In genomic region chr1:201528631-201529260, GRCh38 we compare ENCODE assay signal across 23 cellular contexts. TPM values are rescaled to one million over a fixed set of nuclear protein-coding genes. Genes with fewer than 3 reads are reported as not detected.
DNase-seq lines count a peak whose midpoint lies in the region; ATAC-seq and TF ChIP-seq lines count a peak whose summit lies in the region.
"Had no signal": no experiment of that assay in that cellular context is flagged by ENCODE, and none has a peak within 500 bp of the region (broad histone marks: within the 10 kb centered on the region; RNA-seq: fewer than 3 reads in every experiment).

No MANE protein-coding gene starts in this region.

- H3K4me1 ChIP-seq in RWPE2 (ENCODE audit: insufficient read depth, poor library complexity, severe bottlenecking): no peaks in the 10 kb centered on the region
- no peaks in the 10 kb centered on the region for H3K4me1 ChIP-seq in CD8-positive, alpha-beta memory T cell (ENCODE audit: insufficient read depth, low read length)
- no peaks in the 10 kb centered on the region for H3K4me1 ChIP-seq in endodermal cell (ENCODE audit: control insufficient read depth, insufficient read depth, low read length)

- POLR2A ChIA-PET in CD8-positive, alpha-beta memory T cell (lab: Charles Lee): no interaction called here

- no peak overlapping the region for H3K4me3 ChIP-seq in RWPE2 (ENCODE audit: severe bottlenecking)
- H3K4me3 ChIP-seq in epithelial cell of esophagus (ENCODE audit: low read length): no peak overlapping the region
- H3K4me3 ChIP-seq in CD8-positive, alpha-beta memory T cell (ENCODE audit: low read length): no peak overlapping the region
- no peak overlapping the region for H3K4me3 ChIP-seq in endodermal cell (ENCODE audit: low read length)
- H3K4me3 ChIP-seq: adrenal gland, gastroesophageal sphincter, left lung, tibial artery had no signal

- H3K27ac ChIP-seq in RWPE2 (ENCODE audit: poor library complexity, severe bottlenecking) (no peak overlapping the region), endodermal cell (ENCODE audit: low read depth, low read length) (no peak overlapping the region)
- H3K27ac ChIP-seq in CD8-positive, alpha-beta memory T cell (ENCODE audit: low read depth, low read length): no peak overlapping the region
- H3K27ac ChIP-seq: adrenal gland, gastroesophageal sphincter, KMS-11, left lung, tibial artery, VCaP had no signal

- peaks cover 12% of the 10 kb centered on the region for H3K9me3 Mint-ChIP-seq in mesothelial cell of epicardium
- no peaks in the 10 kb centered on the region for H3K9me3 Mint-ChIP-seq in activated CD4-positive, alpha-beta T cell treated with anti-CD3 and anti-CD28 coated beads, Interleukin-2, amount 10 ng/mL, durations not matched to agents 24 days and 14 days
- H3K9me3 Mint-ChIP-seq in CD8-positive, alpha-beta memory T cell: peaks cover 0 to 2% (median 0%) of the 10 kb centered on the region in 5 donors
- H3K9me3 Mint-ChIP-seq in endodermal cell: peaks cover 8% of the 10 kb centered on the region
- H3K9me3 Mint-ChIP-seq: central memory CD8-positive, alpha-beta T cell had no signal

- H3K4me1 Mint-ChIP-seq in mesothelial cell of epicardium: peaks cover 13% of the 10 kb centered on the region
- peaks cover 8% of the 10 kb centered on the region for H3K4me1 Mint-ChIP-seq in activated CD4-positive, alpha-beta T cell treated with anti-CD3 and anti-CD28 coated beads, Interleukin-2, amount 10 ng/mL, durations not matched to agents 24 days and 14 days
- no peaks in the 10 kb centered on the region for H3K4me1 Mint-ChIP-seq in CD8-positive, alpha-beta memory T cell
- H3K4me1 Mint-ChIP-seq in endodermal cell: peaks cover under 1% of the 10 kb centered on the region
- H3K4me1 Mint-ChIP-seq: central memory CD8-positive, alpha-beta T cell had no signal

- no peak overlapping the region for H3K9ac ChIP-seq in endodermal cell (ENCODE audit: extremely low read depth, low read length, poor library complexity, severe bottlenecking)
- H3K9ac ChIP-seq: KMS-11 had no signal

- H3K36me3 ChIP-seq in RWPE2 (ENCODE audit: low read depth) (no peaks in the 10 kb centered on the region), endodermal cell (ENCODE audit: control insufficient read depth, insufficient read depth, low read length) (no peaks in the 10 kb centered on the region)
- H3K36me3 ChIP-seq in CD8-positive, alpha-beta memory T cell (ENCODE audit: insufficient read depth, low read length): no peaks in the 10 kb centered on the region
- H3K36me3 ChIP-seq: adrenal gland, gastroesophageal sphincter, left lung, tibial artery had no signal

- H3K27me3 Mint-ChIP-seq in mesothelial cell of epicardium (ENCODE audit: low read depth) (no peaks in the 10 kb centered on the region), endodermal cell (ENCODE audit: insufficient read depth) (peaks cover 3% of the 10 kb centered on the region)
- H3K27me3 Mint-ChIP-seq in activated CD4-positive, alpha-beta T cell treated with anti-CD3 and anti-CD28 coated beads, Interleukin-2, amount 10 ng/mL, durations not matched to agents 24 days and 14 days: no peaks in the 10 kb centered on the region
- H3K27me3 Mint-ChIP-seq in CD8-positive, alpha-beta memory T cell: peaks cover 2 to 7% of the 10 kb centered on the region in 2 donors

- DNase-seq in ELR (ENCODE audit: low read depth): peak; percentile 35
- no peak for DNase-seq in RWPE2 (ENCODE audit: low spot score)
- peak; percentile 51 for DNase-seq in epithelial cell of esophagus (ENCODE audit: low read depth)
- no peak for DNase-seq in mesothelial cell of epicardium (ENCODE audit: low spot score in 2 of 2, unreplicated experiment in 2 of 2)
- no peak for DNase-seq in activated CD4-positive, alpha-beta T cell treated with anti-CD3 and anti-CD28 coated beads, Interleukin-2, amount 10 ng/mL, durations not matched to agents 24 days and 14 days
- no peak for DNase-seq in CD8-positive, alpha-beta memory T cell
- no peak for DNase-seq in endodermal cell
- DNase-seq: activated CD4-positive, alpha-beta T cell treated with anti-CD3 and anti-CD28 coated beads, Interleukin-2, amount 50 U/mL, for 4 hours; activated gamma-delta T cell; left lung; NCI-H1417; NCI-H748 treated with DMSO at 0.1 percent for 48 hours; SHP77; stimulated activated naive CD4-positive, alpha-beta T cell treated with Interleukin-2 at 50 U/mL for 16 hours; T-helper 17 cell; tibial artery had no signal

- CTCF ChIA-PET in CD8-positive, alpha-beta memory T cell (lab: Charles Lee): no interaction called here

- H3K4me3 Mint-ChIP-seq in mesothelial cell of epicardium (no peak overlapping the region), endodermal cell (no peak overlapping the region)
- no peak overlapping the region for H3K4me3 Mint-ChIP-seq in activated CD4-positive, alpha-beta T cell treated with anti-CD3 and anti-CD28 coated beads, Interleukin-2, amount 10 ng/mL, durations not matched to agents 24 days and 14 days
- H3K4me3 Mint-ChIP-seq in CD8-positive, alpha-beta memory T cell: no peak overlapping the region
- H3K4me3 Mint-ChIP-seq: central memory CD8-positive, alpha-beta T cell; T-helper 17 cell had no signal

- H3K9me3 ChIP-seq in RWPE2 (ENCODE audit: severe bottlenecking): peaks cover 8% of the 10 kb centered on the region
- H3K9me3 ChIP-seq in CD8-positive, alpha-beta memory T cell (ENCODE audit: low read length): no peaks in the 10 kb centered on the region
- H3K9me3 ChIP-seq in endodermal cell (ENCODE audit: control insufficient read depth, low read length): peaks cover 4% of the 10 kb centered on the region
- H3K9me3 ChIP-seq: adrenal gland, gastroesophageal sphincter, left lung, tibial artery had no signal

- ATAC-seq in RWPE2 (ENCODE audit: low read depth): 0 out of 3 replicates have a peak, but pooled peaks have one; percentile 36
- ATAC-seq in GM21528 (IDR thresholded peaks at IDR 0.05; ENCODE audit: low FRiP score, unreplicated experiment): no peak
- ATAC-seq: gastroesophageal sphincter, left lung, right cardiac atrium, T-helper 17 cell had no signal

- H3K27ac Mint-ChIP-seq in mesothelial cell of epicardium (peak overlapping the region; percentile 9), endodermal cell (no peak overlapping the region)
- no peak overlapping the region for H3K27ac Mint-ChIP-seq in activated CD4-positive, alpha-beta T cell treated with anti-CD3 and anti-CD28 coated beads, Interleukin-2, amount 10 ng/mL, durations not matched to agents 24 days and 14 days
- no peak overlapping the region for H3K27ac Mint-ChIP-seq in CD8-positive, alpha-beta memory T cell
- H3K27ac Mint-ChIP-seq: T-helper 17 cell had no signal

- TF ChIP-seq CTCF in RWPE2 (IDR thresholded peaks at IDR 0.05; ENCODE audit: poor library complexity, severe bottlenecking) (no peak), epithelial cell of esophagus (IDR thresholded peaks at IDR 0.05; ENCODE audit: insufficient read depth, low read depth, low read length, missing control alignments) (no peak), mesothelial cell of epicardium (IDR thresholded peaks at IDR 0.05; ENCODE audit: unreplicated experiment) (no peak), endodermal cell (conservative IDR thresholded peaks at IDR 0.05) (no peak)

- H3K36me3 Mint-ChIP-seq in mesothelial cell of epicardium (peaks cover 8% of the 10 kb centered on the region), endodermal cell (ENCODE audit: low read depth) (no peaks in the 10 kb centered on the region)
- peaks cover 8% of the 10 kb centered on the region for H3K36me3 Mint-ChIP-seq in activated CD4-positive, alpha-beta T cell treated with anti-CD3 and anti-CD28 coated beads, Interleukin-2, amount 10 ng/mL, durations not matched to agents 24 days and 14 days (ENCODE audit: low read depth)
- peaks cover 11 to 36% (median 29%) of the 10 kb centered on the region in 3 donors for H3K36me3 Mint-ChIP-seq in CD8-positive, alpha-beta memory T cell

- H3K27me3 ChIP-seq in RWPE2 (ENCODE audit: insufficient read depth, poor library complexity, severe bottlenecking): no peaks in the 10 kb centered on the region
- no peaks in the 10 kb centered on the region for H3K27me3 ChIP-seq in CD8-positive, alpha-beta memory T cell (ENCODE audit: insufficient read depth, low read length, poor library complexity, severe bottlenecking)
- no peaks in the 10 kb centered on the region for H3K27me3 ChIP-seq in endodermal cell (ENCODE audit: control insufficient read depth, insufficient read depth, low read length, poor library complexity, severe bottlenecking)
- H3K27me3 ChIP-seq: adrenal gland, gastroesophageal sphincter, left lung, tibial artery had no signal

- intact Hi-C loops in activated CD4-positive, alpha-beta T cell treated with anti-CD3 and anti-CD28 coated beads, Interleukin-2, amount 10 ng/mL, durations not matched to agents 24 days and 14 days (cut with micrococcal nuclease): no loop called here

- 80 to 83% methylated on average over 2 to 3 of the region's 3 CpGs for WGBS in endodermal cell (ENCODE audit: insufficient coverage in 1 of 2, insufficient read length in 1 of 2), 2 experiments

RNA-seq across cellular contexts. Expression of gene NAV1, which starts 10.2 kb away (rescaled TPM):
- total RNA-seq in mesothelial cell of epicardium (88.8 to 95.9 TPM (median 95.4 TPM) in 3 replicates), endodermal cell (10 to 100 TPM; 42.2 to 62.5 TPM)
- 0.40 and 1.1 TPM in 2 replicates for total RNA-seq in activated CD4-positive, alpha-beta T cell treated with anti-CD3 and anti-CD28 coated beads, Interleukin-2, amount 10 ng/mL, durations not matched to agents 24 days and 14 days
- total RNA-seq in CD8-positive, alpha-beta memory T cell: under 1 TPM; 0.77 to 0.95 TPM
- 1.8 TPM for polyA plus RNA-seq in CD8-positive, alpha-beta memory T cell
- 25.8 TPM for polyA plus RNA-seq in endodermal cell (2013, experiment 1 of 2)
- polyA plus RNA-seq in endodermal cell (2013, experiment 2 of 2): 23.3 TPM

RNA-seq across cellular contexts. Expression of gene CSRP1, which starts 21.8 kb away (rescaled TPM):
- 10.4 to 11.4 TPM (median 10.7 TPM) in 3 replicates for total RNA-seq in mesothelial cell of epicardium
- 59.0 and 60.6 TPM in 2 replicates for total RNA-seq in activated CD4-positive, alpha-beta T cell treated with anti-CD3 and anti-CD28 coated beads, Interleukin-2, amount 10 ng/mL, durations not matched to agents 24 days and 14 days
- 10 to 100 TPM; 66.9 to 67.6 TPM for total RNA-seq in CD8-positive, alpha-beta memory T cell
- polyA plus RNA-seq in CD8-positive, alpha-beta memory T cell: 65.0 TPM
- total RNA-seq in endodermal cell: 10 to 100 TPM; 16.1 to 17.7 TPM
- polyA plus RNA-seq in endodermal cell (2013, experiment 1 of 2): 16.1 TPM
- polyA plus RNA-seq in endodermal cell (2013, experiment 2 of 2): 21.3 TPM

RNA-seq across cellular contexts. Expression of gene PHLDA3, which starts 59.8 kb away (rescaled TPM):
- total RNA-seq in mesothelial cell of epicardium (84.0 to 92.8 TPM (median 87.5 TPM) in 3 replicates), endodermal cell (10 to 100 TPM in 1 of 2 donors, 1 to 10 TPM in 1; 9.6 to 15.8 TPM)
- total RNA-seq in activated CD4-positive, alpha-beta T cell treated with anti-CD3 and anti-CD28 coated beads, Interleukin-2, amount 10 ng/mL, durations not matched to agents 24 days and 14 days: 11.7 and 12.0 TPM in 2 replicates
- 10 to 100 TPM; 18.6 to 22.7 TPM for total RNA-seq in CD8-positive, alpha-beta memory T cell
- 1.0 TPM for polyA plus RNA-seq in CD8-positive, alpha-beta memory T cell
- 26.6 TPM for polyA plus RNA-seq in endodermal cell (2013, experiment 1 of 2)
- polyA plus RNA-seq in endodermal cell (2013, experiment 2 of 2): 25.3 TPM

Comparison
In these comparisons a context has a peak if more than half of its experiments do, and no peak if none do; other contexts are left out.
1. DNase-seq: peak in ELR (single experiment) and epithelial cell of esophagus (single experiment); none in RWPE2 (single experiment), mesothelial cell of epicardium (0 of 2), activated CD4-positive, alpha-beta T cell treated with anti-CD3 and anti-CD28 coated beads, Interleukin-2, amount 10 ng/mL, durations not matched to agents 24 days and 14 days (single experiment), CD8-positive, alpha-beta memory T cell (0 of 5) and endodermal cell (single experiment).
2. RNA of gene NAV1, which starts 10.2 kb away (total RNA-seq): 88.8 to 95.9 TPM in mesothelial cell of epicardium and 42.2 to 62.5 TPM in endodermal cell; 0.77 to 0.95 TPM in CD8-positive, alpha-beta memory T cell and 0.40 to 1.1 TPM in activated CD4-positive, alpha-beta T cell treated with anti-CD3 and anti-CD28 coated beads, Interleukin-2, amount 10 ng/mL, durations not matched to agents 24 days and 14 days; every median in the first group is over 10 times any median in the second.